Comparison of ENCODE assay signal across 8 cellular contexts in the genomic region with DNA sequence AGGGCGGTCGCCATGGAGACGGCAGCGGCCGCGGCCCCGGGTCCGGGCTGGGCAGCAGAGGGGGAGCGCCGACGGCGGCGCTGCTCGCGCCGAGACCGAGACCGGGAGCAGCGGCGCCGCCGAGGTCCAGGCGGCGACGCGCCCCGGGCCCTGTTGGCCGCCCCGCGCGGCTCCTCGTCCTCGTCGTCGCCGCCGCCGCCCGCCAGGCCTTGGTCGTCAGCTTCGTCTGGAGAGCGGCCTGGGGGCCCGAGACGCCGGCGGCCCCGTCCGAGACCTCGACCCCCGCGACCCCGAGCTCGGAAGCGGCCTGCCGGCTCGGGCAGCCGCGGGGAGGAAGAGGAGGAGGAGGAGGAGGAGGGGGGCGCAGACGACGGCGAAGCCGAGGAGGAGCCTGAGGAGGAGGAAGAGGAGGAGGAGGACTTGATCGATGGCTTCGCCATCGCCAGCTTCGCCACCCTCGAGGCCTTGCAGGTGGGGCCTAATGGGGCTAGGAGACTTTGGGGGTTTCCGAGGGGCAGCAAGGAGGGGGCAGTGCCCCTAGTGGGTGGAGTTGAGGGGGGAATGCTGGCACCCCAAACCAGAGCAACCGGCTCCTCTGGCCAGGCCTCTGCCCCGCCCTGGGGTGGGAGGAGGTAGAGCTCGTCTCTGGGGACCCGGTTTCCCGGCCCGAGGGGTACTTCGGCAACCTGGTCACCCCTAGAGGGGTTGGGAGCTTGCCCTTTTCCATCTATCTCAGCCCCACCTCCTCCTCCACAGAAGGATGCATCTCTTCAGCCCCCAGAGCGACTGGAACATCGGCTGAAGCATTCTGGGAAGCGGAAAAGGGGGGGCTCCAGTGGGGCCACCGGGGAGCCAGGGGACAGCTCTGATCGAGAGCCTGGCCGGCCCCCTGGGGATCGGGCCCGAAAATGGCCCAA. TPM values are rescaled to one million over a fixed set of nuclear protein-coding genes. Genes with fewer than 3 reads are reported as not detected.
DNase-seq lines count a peak whose midpoint lies in the region; ATAC-seq, FAIRE-seq and TF ChIP-seq lines count a peak whose summit lies in the region.

No MANE protein-coding gene starts in this region.

- H3K9me3 ChIP-seq in HEK293 (ENCODE audit: control insufficient read depth, insufficient read depth, low read depth, low read length), result no peaks in the 10 kb centered on the region
- H3K9me3 ChIP-seq in HepG2 (ENCODE audit: low read length), result no peaks in the 10 kb centered on the region

- ATAC-seq in HepG2, result no peak
- no peak for ATAC-seq in HG03457 (IDR thresholded peaks at IDR 0.05; ENCODE audit: unreplicated experiment)
- ATAC-seq in left lobe of liver, result no peak

- TF ChIP-seq POLR2A in HepG2 (IDR thresholded peaks at IDR 0.05; ENCODE audit: insufficient read depth in 1 of 2, low read depth in 2 of 2, low read length in 2 of 2), result no peak

- peaks cover 45% of the 10 kb centered on the region for H3K79me2 ChIP-seq in HepG2 (ENCODE audit: insufficient read depth, low read length)

- intact Hi-C loops in HepG2 (cut with micrococcal nuclease; ENCODE audit: unreplicated experiment), result loop anchor here (10.0 kb wide), 2 partner anchors 135 to 575 kb away; a partner anchor contains a TSS

- H3K4me3 ChIP-seq in HEK293 (ENCODE audit: low read depth, low read length) (peak overlapping the region; percentile 91), cardiac fibroblast (replicated peaks in 1 of 2; ENCODE audit: low read depth in 2 of 2, low read length in 2 of 2) (peak overlapping the region; percentile 83 to 86), HepG2 (replicated peaks in 1 of 3; ENCODE audit: insufficient read depth in 1 of 3, low read depth in 2 of 3, low read length in 3 of 3) (peak overlapping the region; percentile 78 to 89 (median 82))

- H3K4me2 ChIP-seq in HepG2 (ENCODE audit: low read depth, low read length), result peak overlapping the region; percentile 92

- peaks cover 7% of the 10 kb centered on the region for H3K4me1 ChIP-seq in HEK293 (ENCODE audit: control insufficient read depth, insufficient read depth, low read length)
- H3K4me1 ChIP-seq in HepG2 (ENCODE audit: insufficient read depth, low read length), result peaks cover 37% of the 10 kb centered on the region

- no peaks in the 10 kb centered on the region; a peak in 1 of 5 replicates for H3K27me3 ChIP-seq in HepG2 (ENCODE audit: control insufficient read depth in 1 of 2, insufficient read depth in 2 of 2, low read length in 2 of 2)

- peak overlapping the region; percentile 91 for H3K9ac ChIP-seq in HepG2 (ENCODE audit: insufficient read depth, low read depth, low read length)

- peak; percentile 70 for TF ChIP-seq CTCF in HEK293 (tag by site-specific recombination; IDR thresholded peaks at IDR 0.05)
- TF ChIP-seq CTCF in cardiac fibroblast (IDR thresholded peaks at IDR 0.05; ENCODE audit: low read depth, low read length), result no peak
- TF ChIP-seq CTCF in HepG2 (CRISPR knock-in tag; IDR thresholded peaks at IDR 0.05), result no peak

- no peak for TF ChIP-seq RAD21 in HepG2 (CRISPR knock-in tag; IDR thresholded peaks at IDR 0.05)

- H3K27ac ChIP-seq in HEK293 (ENCODE audit: extremely low read depth, low read depth, low read length) (peak overlapping the region; percentile 95), HepG2 (ENCODE audit: extremely low read length, insufficient read depth, low read length) (peak overlapping the region; percentile 93)

- POLR2A ChIA-PET in HEK293 (lab: Yijun Ruan, JAX) (interaction anchor here (0.6 to 2.6 kb wide), 18 partner anchors 8 to 594 kb away, joined by 3 to 29 read pairs (median 6); a partner anchor contains a TSS), HepG2 (lab: Yijun Ruan, JAX) (interaction anchor here (1.1 to 2.2 kb wide), 27 partner anchors 7 to 594 kb away, joined by 3 to 18 read pairs (median 7); a partner anchor contains a TSS)

- CTCF ChIA-PET in HEK293 (lab: Yijun Ruan, JAX), result interaction anchor here (0.6 to 4.1 kb wide), 10 partner anchors 10 to 499 kb away, joined by 3 to 43 read pairs (median 4); a partner anchor contains a TSS
- CTCF ChIA-PET in HepG2 (lab: Yijun Ruan, JAX; ENCODE audit: low intra/inter-chr PET ratio, low total read pairs), result interaction anchor here (1.2 kb wide), 1 partner anchor 34 kb away, joined by 3 read pairs; no protein-coding TSS in a partner anchor

- no peak for FAIRE-seq in HepG2 (lab: Jason Lieb, UNC)

- H2AFZ ChIP-seq in HepG2 (ENCODE audit: low read length), result no peak overlapping the region

- peaks cover 30% of the 10 kb centered on the region; the same call in 1 of the 2 replicates for H4K20me1 ChIP-seq in HepG2 (ENCODE audit: insufficient read depth, low read length)

- in situ Hi-C loops in HepG2 (cut with HindIII; ENCODE audit: extremely low pct_ligation_motif_present, low pct_unique_long_range_greater_than_20kb), result loop anchor here (25.0 kb wide), 1 partner anchor 847 kb away; a partner anchor contains a TSS

- BruUV-seq in HepG2 (replicated peaks; lab: Mats Ljungman, UMichigan), result no TSS peak

- TF ChIP-seq EP300 in HepG2 (IDR thresholded peaks at IDR 0.05; ENCODE audit: low read depth in 2 of 2, low read length in 2 of 2) (no peak), HepG2 (CRISPR knock-in tag; IDR thresholded peaks at IDR 0.05; ENCODE audit: borderline replicate concordance) (no peak)

- 18% methylated on average over 26 of the region's 84 CpGs for WGBS in HepG2 (ENCODE audit: low lambda C conversion rate)

- peak; percentile 46 for DNase-seq in T-helper 22 cell (ENCODE audit: low read depth)
- DNase-seq in cardiac fibroblast (ENCODE audit: low read depth in 2 of 2), result peak; percentile 16 to 31
- no peak for DNase-seq in HepG2 (ENCODE audit: low spot score)
- peak; percentile 38 to 47 for DNase-seq in stimulated activated CD8-positive, alpha-beta memory T cell treated with anti-CD3 and anti-CD28 coated beads, Interleukin-15, amount 100 ng/mL, for 48 hours (ENCODE audit: low read depth in 2 of 2)
- DNase-seq in NCI-H1436 treated with DMSO at 0.1 percent for 48 hours (lab: John Stamatoyannopoulos, UW), result no peak
- no peak for DNase-seq in left lobe of liver (ENCODE audit: low spot score)

- H3K36me3 ChIP-seq in HEK293 (ENCODE audit: control insufficient read depth in 2 of 2, insufficient read depth in 1 of 2, low read length in 2 of 2), result peaks cover 26 to 68% of the 10 kb centered on the region in 2 experiments; a peak in 2 of 3 replicates
- H3K36me3 ChIP-seq in HepG2 (replicated peaks in 1 of 2; ENCODE audit: control insufficient read depth in 1 of 2, insufficient read depth in 2 of 2, low read length in 2 of 2), result peaks cover 38 to 58% of the 10 kb centered on the region in 2 experiments

RNA-seq across cellular contexts. Expression of a gene that starts 1.5 kb away (rescaled TPM):
- total RNA-seq in HepG2 (2016; rRNA removed; fragmentation: Illumina TruSeq; extraction: Trizol) (10.1 and 16.2 TPM in 2 replicates), left lobe of liver (22.7 TPM)
- total RNA-seq in HepG2 (2016; cell fraction: cytosol; rRNA removed; fragmentation: Illumina TruSeq; extraction: Trizol; ENCODE audit: low read depth), result 22.4 and 23.4 TPM in 2 replicates
- 7.9 and 15.3 TPM in 2 replicates for total RNA-seq in HepG2 (2016; cell fraction: insoluble cytoplasmic fraction; rRNA removed; fragmentation: Illumina TruSeq; extraction: Trizol)
- 18.4 and 19.8 TPM in 2 replicates for total RNA-seq in HepG2 (2016; cell fraction: membrane; rRNA removed; fragmentation: Illumina TruSeq; extraction: Trizol)
- total RNA-seq in HepG2 (2016; cell fraction: nucleus; rRNA removed; fragmentation: Illumina TruSeq; extraction: Trizol), result 21.9 and 27.5 TPM in 2 replicates
- 13.7 and 14.8 TPM in 2 replicates for polyA plus RNA-seq in HepG2 (2011; rRNA removed)
- 3.3 and 5.2 TPM in 2 replicates for polyA plus RNA-seq in HepG2 (2011; cell fraction: cytosol; rRNA removed)
- 105 and 114 TPM in 2 replicates for polyA plus RNA-seq in HepG2 (2011; cell fraction: nucleus; rRNA removed)
- 26.9 and 27.9 TPM in 2 replicates for polyA plus RNA-seq in HepG2 (2012)
- 3.9 TPM in 2 replicates for polyA plus RNA-seq in HepG2 (2016; cell fraction: cytosol; fragmentation: Illumina TruSeq; extraction: Trizol; ENCODE audit: low read depth)
- polyA plus RNA-seq in HepG2 (2016; cell fraction: insoluble cytoplasmic fraction; fragmentation: Illumina TruSeq; extraction: Trizol; ENCODE audit: low read depth), result 20.3 and 27.9 TPM in 2 replicates
- 7.5 and 9.2 TPM in 2 replicates for polyA plus RNA-seq in HepG2 (2016; cell fraction: membrane; fragmentation: Illumina TruSeq; extraction: Trizol; ENCODE audit: low read depth)
- 74.8 and 79.3 TPM in 2 replicates for polyA plus RNA-seq in HepG2 (2016; cell fraction: nucleus; fragmentation: Illumina TruSeq; extraction: Trizol; ENCODE audit: insufficient read depth, low read depth)
- 18.8 and 22.6 TPM in 2 replicates for polyA minus RNA-seq in HepG2 (2011; rRNA and poly(A)+ RNA removed; ENCODE audit: low replicate concordance)
- 8.0 and 10.7 TPM in 2 replicates for polyA minus RNA-seq in HepG2 (2011; cell fraction: cytosol; rRNA and poly(A)+ RNA removed)
- 80.9 and 81.4 TPM in 2 replicates for polyA minus RNA-seq in HepG2 (2011; cell fraction: nucleus; rRNA and poly(A)+ RNA removed)

RNA-seq across cellular contexts. Expression of a gene that starts 9.0 kb away (rescaled TPM):
- total RNA-seq in HepG2 (2016; rRNA removed; fragmentation: Illumina TruSeq; extraction: Trizol), result 9.1 and 11.0 TPM in 2 replicates
- total RNA-seq in HepG2 (2016; cell fraction: cytosol; rRNA removed; fragmentation: Illumina TruSeq; extraction: Trizol; ENCODE audit: low read depth), result 8.4 TPM in 2 replicates
- 6.9 and 9.6 TPM in 2 replicates for total RNA-seq in HepG2 (2016; cell fraction: insoluble cytoplasmic fraction; rRNA removed; fragmentation: Illumina TruSeq; extraction: Trizol)
- 15.8 and 18.7 TPM in 2 replicates for total RNA-seq in HepG2 (2016; cell fraction: membrane; rRNA removed; fragmentation: Illumina TruSeq; extraction: Trizol)
- total RNA-seq in HepG2 (2016; cell fraction: nucleus; rRNA removed; fragmentation: Illumina TruSeq; extraction: Trizol), result 17.7 and 22.5 TPM in 2 replicates
- 8.4 and 9.2 TPM in 2 replicates for polyA plus RNA-seq in HepG2 (2011; rRNA removed)
- polyA plus RNA-seq in HepG2 (2011; cell fraction: cytosol; rRNA removed), result 3.3 and 4.5 TPM in 2 replicates
- 64.8 and 74.5 TPM in 2 replicates for polyA plus RNA-seq in HepG2 (2011; cell fraction: nucleus; rRNA removed)
- 16.5 and 32.3 TPM in 2 replicates for polyA plus RNA-seq in HepG2 (2012)
- 27.2 and 27.7 TPM in 2 replicates for polyA plus RNA-seq in HepG2 (2016; cell fraction: cytosol; fragmentation: Illumina TruSeq; extraction: Trizol; ENCODE audit: low read depth)
- 18.2 and 24.7 TPM in 2 replicates for polyA plus RNA-seq in HepG2 (2016; cell fraction: insoluble cytoplasmic fraction; fragmentation: Illumina TruSeq; extraction: Trizol; ENCODE audit: low read depth)
- polyA plus RNA-seq in HepG2 (2016; cell fraction: membrane; fragmentation: Illumina TruSeq; extraction: Trizol; ENCODE audit: low read depth), result 38.9 and 40.6 TPM in 2 replicates
- 77.8 and 81.5 TPM in 2 replicates for polyA plus RNA-seq in HepG2 (2016; cell fraction: nucleus; fragmentation: Illumina TruSeq; extraction: Trizol; ENCODE audit: insufficient read depth, low read depth)
- polyA minus RNA-seq in HepG2 (2011; rRNA and poly(A)+ RNA removed; ENCODE audit: low replicate concordance), result 5.4 and 5.5 TPM in 2 replicates
- polyA minus RNA-seq in HepG2 (2011; cell fraction: cytosol; rRNA and poly(A)+ RNA removed), result 7.9 and 8.3 TPM in 2 replicates
- 8.9 and 10.8 TPM in 2 replicates for polyA minus RNA-seq in HepG2 (2011; cell fraction: nucleus; rRNA and poly(A)+ RNA removed)
- total RNA-seq in left lobe of liver, result 24.2 TPM

RNA-seq across cellular contexts. Expression of a gene that starts 39.2 kb away (rescaled TPM):
- total RNA-seq in HepG2 (2016; rRNA removed; fragmentation: Illumina TruSeq; extraction: Trizol) (9.0 and 27.8 TPM in 2 replicates), left lobe of liver (27.7 TPM)
- total RNA-seq in HepG2 (2016; cell fraction: cytosol; rRNA removed; fragmentation: Illumina TruSeq; extraction: Trizol; ENCODE audit: low read depth), result 13.8 and 14.2 TPM in 2 replicates
- total RNA-seq in HepG2 (2016; cell fraction: insoluble cytoplasmic fraction; rRNA removed; fragmentation: Illumina TruSeq; extraction: Trizol), result 9.7 and 19.4 TPM in 2 replicates
- total RNA-seq in HepG2 (2016; cell fraction: membrane; rRNA removed; fragmentation: Illumina TruSeq; extraction: Trizol), result 6.2 and 6.3 TPM in 2 replicates
- 19.4 and 23.7 TPM in 2 replicates for total RNA-seq in HepG2 (2016; cell fraction: nucleus; rRNA removed; fragmentation: Illumina TruSeq; extraction: Trizol)
- polyA plus RNA-seq in HepG2 (2011; rRNA removed), result 4.9 TPM in 2 replicates
- polyA plus RNA-seq in HepG2 (2011; cell fraction: cytosol; rRNA removed), result 0.72 and 0.78 TPM in 2 replicates
- polyA plus RNA-seq in HepG2 (2011; cell fraction: nucleus; rRNA removed), result 29.7 and 43.5 TPM in 2 replicates
- 14.4 and 16.2 TPM in 2 replicates for polyA plus RNA-seq in HepG2 (2012)
- polyA plus RNA-seq in HepG2 (2016; cell fraction: cytosol; fragmentation: Illumina TruSeq; extraction: Trizol; ENCODE audit: low read depth), result 0.08 and 0.18 TPM in 2 replicates
- 4.1 and 8.0 TPM in 2 replicates for polyA plus RNA-seq in HepG2 (2016; cell fraction: insoluble cytoplasmic fraction; fragmentation: Illumina TruSeq; extraction: Trizol; ENCODE audit: low read depth)
- 0.25 and 0.49 TPM in 2 replicates for polyA plus RNA-seq in HepG2 (2016; cell fraction: membrane; fragmentation: Illumina TruSeq; extraction: Trizol; ENCODE audit: low read depth)
- 43.3 and 55.9 TPM in 2 replicates for polyA plus RNA-seq in HepG2 (2016; cell fraction: nucleus; fragmentation: Illumina TruSeq; extraction: Trizol; ENCODE audit: insufficient read depth, low read depth)
- 32.0 and 40.1 TPM in 2 replicates for polyA minus RNA-seq in HepG2 (2011; rRNA and poly(A)+ RNA removed; ENCODE audit: low replicate concordance)
- 12.0 and 13.6 TPM in 2 replicates for polyA minus RNA-seq in HepG2 (2011; cell fraction: cytosol; rRNA and poly(A)+ RNA removed)
- polyA minus RNA-seq in HepG2 (2011; cell fraction: nucleus; rRNA and poly(A)+ RNA removed), result 24.1 and 38.5 TPM in 2 replicates

RNA-seq across cellular contexts. Expression of a gene that starts 49.6 kb away (rescaled TPM):
- total RNA-seq in HepG2 (2016; rRNA removed; fragmentation: Illumina TruSeq; extraction: Trizol) (19.5 and 22.7 TPM in 2 replicates), left lobe of liver (4.9 TPM)
- total RNA-seq in HepG2 (2016; cell fraction: cytosol; rRNA removed; fragmentation: Illumina TruSeq; extraction: Trizol; ENCODE audit: low read depth), result 4.4 and 4.7 TPM in 2 replicates
- 18.5 and 18.8 TPM in 2 replicates for total RNA-seq in HepG2 (2016; cell fraction: insoluble cytoplasmic fraction; rRNA removed; fragmentation: Illumina TruSeq; extraction: Trizol)
- 17.9 and 18.1 TPM in 2 replicates for total RNA-seq in HepG2 (2016; cell fraction: membrane; rRNA removed; fragmentation: Illumina TruSeq; extraction: Trizol)
- 10.6 and 14.1 TPM in 2 replicates for total RNA-seq in HepG2 (2016; cell fraction: nucleus; rRNA removed; fragmentation: Illumina TruSeq; extraction: Trizol)
- 9.7 and 11.9 TPM in 2 replicates for polyA plus RNA-seq in HepG2 (2011; rRNA removed)
- polyA plus RNA-seq in HepG2 (2011; cell fraction: cytosol; rRNA removed), result 9.3 and 9.8 TPM in 2 replicates
- 19.3 and 19.5 TPM in 2 replicates for polyA plus RNA-seq in HepG2 (2011; cell fraction: nucleus; rRNA removed)
- 8.9 and 9.8 TPM in 2 replicates for polyA plus RNA-seq in HepG2 (2012)
- polyA plus RNA-seq in HepG2 (2016; cell fraction: cytosol; fragmentation: Illumina TruSeq; extraction: Trizol; ENCODE audit: low read depth), result 2.5 and 2.8 TPM in 2 replicates
- polyA plus RNA-seq in HepG2 (2016; cell fraction: insoluble cytoplasmic fraction; fragmentation: Illumina TruSeq; extraction: Trizol; ENCODE audit: low read depth), result 17.8 and 20.4 TPM in 2 replicates
- polyA plus RNA-seq in HepG2 (2016; cell fraction: membrane; fragmentation: Illumina TruSeq; extraction: Trizol; ENCODE audit: low read depth), result 9.1 and 9.3 TPM in 2 replicates
- 15.4 and 16.6 TPM in 2 replicates for polyA plus RNA-seq in HepG2 (2016; cell fraction: nucleus; fragmentation: Illumina TruSeq; extraction: Trizol; ENCODE audit: insufficient read depth, low read depth)
- polyA minus RNA-seq in HepG2 (2011; rRNA and poly(A)+ RNA removed; ENCODE audit: low replicate concordance), result 20.5 and 25.2 TPM in 2 replicates
- 13.1 and 17.3 TPM in 2 replicates for polyA minus RNA-seq in HepG2 (2011; cell fraction: cytosol; rRNA and poly(A)+ RNA removed)
- 14.9 and 15.7 TPM in 2 replicates for polyA minus RNA-seq in HepG2 (2011; cell fraction: nucleus; rRNA and poly(A)+ RNA removed)

Comparison
In these comparisons a context has a peak if more than half of its experiments do, and no peak if none do; other contexts are left out.
1. DNase-seq: peak in T-helper 22 cell (single experiment), cardiac fibroblast (2 of 2) and stimulated activated CD8-positive, alpha-beta memory T cell treated with anti-CD3 and anti-CD28 coated beads, Interleukin-15, amount 100 ng/mL, for 48 hours (2 of 2); none in HepG2 (single experiment), NCI-H1436 treated with DMSO at 0.1 percent for 48 hours (single experiment) and left lobe of liver (single experiment).
2. Peak in every context shown above with its lines, with median percentiles within 50 percentile points of each other: H3K4me3 ChIP-seq.